18 cellular contexts compared by ENCODE assay signal in genomic region chr3:46104706-46105105, GRCh38.
A peak's percentile ranks its signal among the peaks of the same experiment; 100 is the strongest.
DNase-seq lines count a peak whose midpoint lies in the region; ATAC-seq and TF ChIP-seq lines count a peak whose summit lies in the region.
"Had no signal": no experiment of that assay in that cellular context is flagged by ENCODE, and none has a peak within 500 bp of the region (broad histone marks: within the 10 kb centered on the region; RNA-seq: fewer than 3 reads in every experiment).

No MANE protein-coding gene starts in this region.

- H3K36me3 Mint-ChIP-seq in activated naive CD8-positive, alpha-beta T cell treated with anti-CD3 and anti-CD28 coated beads, Interleukin-2, amount 10 ng/mL, durations not matched to agents 7 days and 5 days, result peaks cover 29% of the 10 kb centered on the region
- H3K36me3 Mint-ChIP-seq in activated naive CD8-positive, alpha-beta T cell treated with anti-CD3 and anti-CD28 coated beads, Interleukin-2, amount 50 U/mL, for 24 hours (ENCODE audit: low read depth), result peaks cover 5% of the 10 kb centered on the region
- peaks cover 12 to 21% of the 10 kb centered on the region in 2 donors for H3K36me3 Mint-ChIP-seq in activated naive CD4-positive, alpha-beta T cell treated with anti-CD3 and anti-CD28 coated beads, Interleukin-2, amount 50 U/mL, for 72 hours

- H3K79me2 ChIP-seq in Loucy (ENCODE audit: insufficient read depth, low read length) (no peaks in the 10 kb centered on the region), smooth muscle cell (ENCODE audit: low read depth) (no peaks in the 10 kb centered on the region)

- H3K4me1 ChIP-seq in Loucy (ENCODE audit: insufficient read depth, low read length, poor library complexity, severe bottlenecking) (peaks cover 39% of the 10 kb centered on the region), smooth muscle cell (ENCODE audit: low read depth) (no peaks in the 10 kb centered on the region)

- no peak for ATAC-seq in activated naive CD8-positive, alpha-beta T cell treated with anti-CD3 and anti-CD28 coated beads, Interleukin-2, amount 10 ng/mL, durations not matched to agents 7 days and 5 days (ENCODE audit: low read depth)
- no peak for ATAC-seq in activated naive CD8-positive, alpha-beta T cell treated with anti-CD3 and anti-CD28 coated beads, Interleukin-2, amount 50 U/mL, for 24 hours
- no peak for ATAC-seq in GM18861 (IDR thresholded peaks at IDR 0.05; ENCODE audit: unreplicated experiment)
- ATAC-seq in activated naive CD4-positive, alpha-beta T cell treated with anti-CD3 and anti-CD28 coated beads, Interleukin-2, amount 50 U/mL, for 72 hours, result no peak
- ATAC-seq: PC-3 had no signal

- H3K27me3 Mint-ChIP-seq in activated naive CD8-positive, alpha-beta T cell treated with anti-CD3 and anti-CD28 coated beads, Interleukin-2, amount 10 ng/mL, durations not matched to agents 7 days and 5 days, result no peaks in the 10 kb centered on the region
- H3K27me3 Mint-ChIP-seq in activated naive CD8-positive, alpha-beta T cell treated with anti-CD3 and anti-CD28 coated beads, Interleukin-2, amount 50 U/mL, for 24 hours, result peaks cover 16% of the 10 kb centered on the region
- H3K27me3 Mint-ChIP-seq: IgD-negative memory B cell had no signal

- no peak for DNase-seq in activated naive CD8-positive, alpha-beta T cell treated with anti-CD3 and anti-CD28 coated beads, Interleukin-2, amount 10 ng/mL, durations not matched to agents 7 days and 5 days
- no peak for DNase-seq in activated naive CD8-positive, alpha-beta T cell treated with anti-CD3 and anti-CD28 coated beads, Interleukin-2, amount 50 U/mL, for 24 hours
- DNase-seq in islet precursor cell (peak; percentile 80), NCI-H128 (lab: John Stamatoyannopoulos, UW; ENCODE audit: unreplicated experiment) (no peak), smooth muscle cell (lab: John Stamatoyannopoulos, UW; ENCODE audit: unreplicated experiment) (no peak)
- DNase-seq in activated naive CD4-positive, alpha-beta T cell treated with anti-CD3 and anti-CD28 coated beads, Interleukin-2, amount 50 U/mL, for 72 hours (ENCODE audit: low spot score in 2 of 2), result no peak
- DNase-seq: C1 segment of cervical spinal cord, COR-L47, HCEC 1CT, NCI-H1417, NCI-H187 treated with DMSO at 0.1 percent for 48 hours, NCI-H446, NCI-H69, PC-3 had no signal

- no peak overlapping the region for H3K27ac ChIP-seq in smooth muscle cell (ENCODE audit: low read depth)
- H3K27ac ChIP-seq: HL-60 had no signal

- H3K27me3 ChIP-seq in Loucy (ENCODE audit: insufficient read depth, low read length, poor library complexity, severe bottlenecking) (no peaks in the 10 kb centered on the region), smooth muscle cell (ENCODE audit: low read depth) (no peaks in the 10 kb centered on the region)

- H3F3A ChIP-seq in Loucy (ENCODE audit: low read depth), result no peaks in the 10 kb centered on the region
- H3F3A ChIP-seq in smooth muscle cell (ENCODE audit: low read depth), result no peaks in the 10 kb centered on the region

- TF ChIP-seq CTCF in Loucy (conservative IDR thresholded peaks at IDR 0.05; ENCODE audit: low read length), result no peak
- no peak for TF ChIP-seq CTCF in smooth muscle cell (IDR thresholded peaks at IDR 0.05; ENCODE audit: borderline replicate concordance, insufficient read depth, poor library complexity, severe bottlenecking)

- peaks cover 70% of the 10 kb centered on the region for H3K4me1 Mint-ChIP-seq in activated naive CD8-positive, alpha-beta T cell treated with anti-CD3 and anti-CD28 coated beads, Interleukin-2, amount 10 ng/mL, durations not matched to agents 7 days and 5 days
- H3K4me1 Mint-ChIP-seq in activated naive CD8-positive, alpha-beta T cell treated with anti-CD3 and anti-CD28 coated beads, Interleukin-2, amount 50 U/mL, for 24 hours, result peaks cover 40% of the 10 kb centered on the region

- no peaks in the 10 kb centered on the region for H4K20me1 ChIP-seq in Loucy (ENCODE audit: insufficient read depth, low read length, poor library complexity, severe bottlenecking)
- no peaks in the 10 kb centered on the region for H4K20me1 ChIP-seq in smooth muscle cell (ENCODE audit: low read depth)

- no peak overlapping the region for H3K4me3 Mint-ChIP-seq in activated naive CD8-positive, alpha-beta T cell treated with anti-CD3 and anti-CD28 coated beads, Interleukin-2, amount 10 ng/mL, durations not matched to agents 7 days and 5 days
- H3K4me3 Mint-ChIP-seq in activated naive CD8-positive, alpha-beta T cell treated with anti-CD3 and anti-CD28 coated beads, Interleukin-2, amount 50 U/mL, for 24 hours, result no peak overlapping the region
- H3K4me3 Mint-ChIP-seq: IgD-negative memory B cell had no signal

- H3K36me3 ChIP-seq in Loucy (ENCODE audit: insufficient read depth, low read length) (no peaks in the 10 kb centered on the region), smooth muscle cell (ENCODE audit: low read depth) (no peaks in the 10 kb centered on the region)

- POLR2A ChIA-PET in activated naive CD8-positive, alpha-beta T cell treated with anti-CD3 and anti-CD28 coated beads, Interleukin-2, amount 10 ng/mL, durations not matched to agents 7 days and 5 days (lab: Charles Lee), result interaction anchor here (0.5 to 2.6 kb wide), 6 partner anchors 19 to 110 kb away, joined by 3 to 22 read pairs (median 3); partner anchors contain the start of gene CCR1

- peak overlapping the region; percentile 72 for H3K27ac Mint-ChIP-seq in activated naive CD8-positive, alpha-beta T cell treated with anti-CD3 and anti-CD28 coated beads, Interleukin-2, amount 10 ng/mL, durations not matched to agents 7 days and 5 days
- no peak overlapping the region for H3K27ac Mint-ChIP-seq in activated naive CD8-positive, alpha-beta T cell treated with anti-CD3 and anti-CD28 coated beads, Interleukin-2, amount 50 U/mL, for 24 hours
- H3K27ac Mint-ChIP-seq in activated naive CD4-positive, alpha-beta T cell treated with anti-CD3 and anti-CD28 coated beads, Interleukin-2, amount 50 U/mL, for 72 hours, result no peak overlapping the region
- H3K27ac Mint-ChIP-seq: IgD-negative memory B cell had no signal

- H3K9me2 ChIP-seq in Loucy (replicated peaks; ENCODE audit: low read depth, low read length), result no peaks in the 10 kb centered on the region

- H3K9me3 ChIP-seq in Loucy (ENCODE audit: insufficient read depth, low read depth, low read length), result no peaks in the 10 kb centered on the region
- H3K9me3 ChIP-seq in smooth muscle cell (replicated peaks; ENCODE audit: low read depth), result no peaks in the 10 kb centered on the region

- H3K4me2 ChIP-seq in Loucy (ENCODE audit: low read depth, low read length, poor library complexity, severe bottlenecking), result no peak overlapping the region
- H3K4me2 ChIP-seq in smooth muscle cell, result no peak overlapping the region

- H3K9me3 Mint-ChIP-seq in activated naive CD8-positive, alpha-beta T cell treated with anti-CD3 and anti-CD28 coated beads, Interleukin-2, amount 10 ng/mL, durations not matched to agents 7 days and 5 days, result peaks cover 12% of the 10 kb centered on the region
- peaks cover 14% of the 10 kb centered on the region for H3K9me3 Mint-ChIP-seq in activated naive CD8-positive, alpha-beta T cell treated with anti-CD3 and anti-CD28 coated beads, Interleukin-2, amount 50 U/mL, for 24 hours
- H3K9me3 Mint-ChIP-seq in activated naive CD4-positive, alpha-beta T cell treated with anti-CD3 and anti-CD28 coated beads, Interleukin-2, amount 50 U/mL, for 72 hours, result peaks cover 8 to 20% of the 10 kb centered on the region in 2 donors

- H3K4me3 ChIP-seq in Loucy (ENCODE audit: low read length, poor library complexity, severe bottlenecking) (no peak overlapping the region), smooth muscle cell (no peak overlapping the region)

- H3K9ac ChIP-seq in Loucy (ENCODE audit: low read depth, low read length, poor library complexity, severe bottlenecking), result no peak overlapping the region
- no peak overlapping the region for H3K9ac ChIP-seq in smooth muscle cell (ENCODE audit: low read depth)

- H2AFZ ChIP-seq in Loucy (ENCODE audit: low read length) (peak overlapping the region; percentile 37; the same call in 1 of the 2 replicates), smooth muscle cell (ENCODE audit: low read depth) (no peak overlapping the region)

- 68% methylated on average over 1 of the region's 1 CpG for WGBS in smooth muscle cell (ENCODE audit: low lambda C conversion rate)
